12 cellular contexts compared by ENCODE assay signal in the genomic region with DNA sequence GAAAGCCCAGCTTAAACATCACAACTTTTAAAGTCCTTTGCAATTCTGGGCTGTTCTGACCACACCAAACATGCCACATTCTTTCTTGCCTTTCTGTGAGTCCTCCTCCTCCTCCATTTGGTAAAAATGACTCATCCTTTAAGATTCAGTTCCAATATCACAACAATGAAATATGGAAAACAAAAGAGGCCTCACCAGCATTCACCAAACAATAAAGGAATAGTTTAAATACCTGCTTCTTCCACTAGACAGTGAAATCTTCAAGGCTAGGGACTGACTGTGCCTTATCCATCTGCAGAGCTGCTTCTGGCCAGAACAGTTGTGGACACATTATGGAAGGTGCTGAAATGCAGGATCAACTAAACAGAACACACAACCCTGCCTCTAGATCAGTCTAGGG. TPM values are rescaled to one million over a fixed set of nuclear protein-coding genes. Genes with fewer than 3 reads are reported as not detected.
A peak's percentile ranks its signal among the peaks of the same experiment; 100 is the strongest.
DNase-seq lines count a peak whose midpoint lies in the region; ATAC-seq and TF ChIP-seq lines count a peak whose summit lies in the region.
"Had no signal": no experiment of that assay in that cellular context is flagged by ENCODE, and none has a peak within 500 bp of the region (broad histone marks: within the 10 kb centered on the region; RNA-seq: fewer than 3 reads in every experiment).

No MANE protein-coding gene starts in this region.

- H3K27me3 ChIP-seq in HUES64 (ENCODE audit: insufficient read depth, low read length), result no peaks in the 10 kb centered on the region
- H3K27me3 ChIP-seq in body of pancreas, result no peaks in the 10 kb centered on the region
- no peaks in the 10 kb centered on the region for H3K27me3 ChIP-seq in mesendoderm (ENCODE audit: insufficient read depth, low read length, poor library complexity)

- H4K5ac ChIP-seq in mesendoderm (ENCODE audit: low read length), result no peak overlapping the region

- no peak overlapping the region for H3K23ac ChIP-seq in mesendoderm (ENCODE audit: low read length)

- H2BK5ac ChIP-seq in mesendoderm (ENCODE audit: low read length), result no peak overlapping the region

- H3K79me1 ChIP-seq in mesendoderm (ENCODE audit: low read length), result peaks cover 5% of the 10 kb centered on the region

- in situ Hi-C loops in Caki2 (cut with HindIII; ENCODE audit: low pct_unique_long_range_greater_than_20kb, low sequenced_read_pairs), result no loop called here

- intact Hi-C loops in body of pancreas (cut with DNase I), result no loop called here

- no peak for TF ChIP-seq CTCF in body of pancreas (IDR thresholded peaks at IDR 0.05)

- no peak overlapping the region for H3K4ac ChIP-seq in mesendoderm (ENCODE audit: low read depth, low read length)

- no peak overlapping the region for H3K4me2 ChIP-seq in mesendoderm (ENCODE audit: low read length)

- no peak overlapping the region for H2BK15ac ChIP-seq in mesendoderm (replicated peaks; ENCODE audit: low read depth)

- H3K9me3 ChIP-seq in HUES64 (ENCODE audit: insufficient read depth, low read depth, low read length) (no peaks in the 10 kb centered on the region), body of pancreas (no peaks in the 10 kb centered on the region)

- DNase-seq in Caki2 (ENCODE audit: low read depth), result peak; percentile 42
- DNase-seq in body of pancreas, result no peak
- DNase-seq in mesendoderm, result peak; percentile 74
- DNase-seq in epidermal melanocyte (ENCODE audit: insufficient read length, low spot score), result no peak
- no peak for DNase-seq in NCI-H2171 treated with DMSO at 0.1 percent for 48 hours (lab: John Stamatoyannopoulos, UW)
- DNase-seq: anterior cingulate cortex; NCI-H1417 treated with DMSO at 0.1 percent for 48 hours; stimulated activated naive CD4-positive, alpha-beta T cell had no signal

- peaks cover 8% of the 10 kb centered on the region for H3K79me2 ChIP-seq in mesendoderm (ENCODE audit: control insufficient read depth, insufficient read depth, low read length)

- H3K36me3 ChIP-seq in HUES64 (ENCODE audit: insufficient read depth, low read length) (peaks cover 27% of the 10 kb centered on the region), body of pancreas (replicated peaks in 1 of 2; ENCODE audit: insufficient read depth in 1 of 2, low read depth in 2 of 2) (no peaks in the 10 kb centered on the region), mesendoderm (ENCODE audit: control insufficient read depth, insufficient read depth, low read length) (no peaks in the 10 kb centered on the region)

- TF ChIP-seq POLR2A in body of pancreas (IDR thresholded peaks at IDR 0.05), result no peak

- H3K27ac ChIP-seq in HUES64 (ENCODE audit: low read depth, low read length) (peak overlapping the region; percentile 61), body of pancreas (peak overlapping the region in 3 of 4 donors; percentile 9 to 74 (median 71)), mesendoderm (ENCODE audit: low read depth, low read length) (peak overlapping the region; percentile 30)

- no peak overlapping the region for H2BK120ac ChIP-seq in mesendoderm (ENCODE audit: low read depth, low read length)

- no peak overlapping the region for H4K8ac ChIP-seq in mesendoderm (ENCODE audit: low read depth, low read length)

- H3K4me3 ChIP-seq in HUES64 (ENCODE audit: low read length) (no peak overlapping the region), body of pancreas (no peak overlapping the region), mesendoderm (ENCODE audit: low read length) (no peak overlapping the region)

- H3K4me1 ChIP-seq in HUES64 (ENCODE audit: insufficient read depth, low read length) (peaks cover 20% of the 10 kb centered on the region), body of pancreas (peaks cover 12% of the 10 kb centered on the region), mesendoderm (ENCODE audit: control insufficient read depth, low read depth, low read length) (no peaks in the 10 kb centered on the region)

- peak overlapping the region; percentile 15; the same call in 1 of the 2 replicates for H3K9ac ChIP-seq in HUES64 (ENCODE audit: low read depth, low read length)
- H3K9ac ChIP-seq in mesendoderm (ENCODE audit: low read length), result no peak overlapping the region

- H3K56ac ChIP-seq in mesendoderm (ENCODE audit: low read length), result no peak overlapping the region

- no peak overlapping the region for H3K18ac ChIP-seq in mesendoderm (ENCODE audit: low read length)

- H2AK5ac ChIP-seq in mesendoderm (ENCODE audit: low read length), result no peak overlapping the region

- ATAC-seq in body of pancreas, result no peak
- ATAC-seq in HG03520 (IDR thresholded peaks at IDR 0.05; ENCODE audit: unreplicated experiment), result no peak
- ATAC-seq in GM18907 (IDR thresholded peaks at IDR 0.05; ENCODE audit: unreplicated experiment), result no peak

RNA-seq across cellular contexts. Expression of a gene that starts 36.0 kb away (rescaled TPM):
- total RNA-seq in Caki2 (2014; rRNA removed; shearing (Covaris generic); ENCODE audit: low replicate concordance), result 0.64 and 1.3 TPM in 2 replicates
- 126 TPM for polyA plus RNA-seq in HUES64 (2013, experiment 1 of 2)
- polyA plus RNA-seq in HUES64 (2013, experiment 2 of 2), result 126 TPM
- total RNA-seq in body of pancreas, result 1 to 10 TPM; 3.3 to 3.9 TPM
- 58.7 TPM for polyA plus RNA-seq in mesendoderm (2013, experiment 1 of 2)
- 58.1 TPM for polyA plus RNA-seq in mesendoderm (2013, experiment 2 of 2)

RNA-seq across cellular contexts. Expression of a gene that starts 41.8 kb away (rescaled TPM):
- total RNA-seq in Caki2 (2014; rRNA removed; shearing (Covaris generic); ENCODE audit: low replicate concordance), result 4.3 and 14.9 TPM in 2 replicates
- 4.2 TPM for polyA plus RNA-seq in HUES64 (2013, experiment 1 of 2)
- 5.8 TPM for polyA plus RNA-seq in HUES64 (2013, experiment 2 of 2)
- total RNA-seq in body of pancreas, result 1 to 10 TPM; 4.4 to 5.3 TPM
- polyA plus RNA-seq in mesendoderm (2013, experiment 1 of 2), result 2.1 TPM
- 2.4 TPM for polyA plus RNA-seq in mesendoderm (2013, experiment 2 of 2)
- total RNA-seq: T-helper 2 cell treated with Interferon-gamma antibody and Interleukin-4, amounts not matched to agents 100 ng/mL and 5 ng/mL, for 36 hours had no signal

Comparison
In these comparisons a context has a peak if more than half of its experiments do, and no peak if none do; other contexts are left out.
1. DNase-seq: peak in Caki2 (single experiment) and mesendoderm (single experiment); none in body of pancreas (0 of 4), epidermal melanocyte (single experiment) and NCI-H2171 treated with DMSO at 0.1 percent for 48 hours (single experiment).
2. Peak in every context shown above with its lines, with median percentiles within 50 percentile points of each other: H3K27ac ChIP-seq.